ENCODE assay signal across 8 cellular contexts in genomic region chr11:64247729-64248531, GRCh38.
DNase-seq lines count a peak whose midpoint lies in the region; ATAC-seq lines count a peak whose summit lies in the region.

No MANE protein-coding gene starts in this region.

- H3K4me1 Mint-ChIP-seq in activated naive CD8-positive, alpha-beta T cell (ENCODE audit: low read depth) = peaks cover 23% of the 10 kb centered on the region
- peaks cover 25 to 68% of the 10 kb centered on the region in 2 donors for H3K4me1 Mint-ChIP-seq in stimulated activated naive B cell treated with anti-CD40 and anti-IgM and Interleukin-4, amounts not matched to agents 10 μg/mL and 1 μg/mL and 100 μg/mL, for 72 hours

- DNase-seq in NCI-H510A treated with DMSO at 0.1 percent for 48 hours (lab: John Stamatoyannopoulos, UW) (peak; percentile 72), NCI-H510A (lab: John Stamatoyannopoulos, UW) (no peak)
- no peak for DNase-seq in stimulated activated naive B cell treated with anti-CD40 and anti-IgM and Interleukin-4, amounts not matched to agents 10 μg/mL and 1 μg/mL and 100 μg/mL, for 72 hours

- H3K4me3 Mint-ChIP-seq in activated naive CD8-positive, alpha-beta T cell = peak overlapping the region; percentile 79
- peak overlapping the region; percentile 89 to 94 for H3K4me3 Mint-ChIP-seq in stimulated activated naive B cell treated with anti-CD40 and anti-IgM and Interleukin-4, amounts not matched to agents 10 μg/mL and 1 μg/mL and 100 μg/mL, for 72 hours

- no peak for ATAC-seq in stimulated activated naive B cell treated with anti-CD40 and anti-IgM and Interleukin-4, amounts not matched to agents 10 μg/mL and 1 μg/mL and 100 μg/mL, for 72 hours (replicated peaks)
- ATAC-seq in HG02981 (IDR thresholded peaks at IDR 0.05; ENCODE audit: unreplicated experiment) = no peak
- no peak for ATAC-seq in GM18502 (IDR thresholded peaks at IDR 0.05; ENCODE audit: poor library complexity, unreplicated experiment)
- ATAC-seq in activated CD4-positive, CD25-positive, alpha-beta regulatory T cell treated with anti-CD3 and anti-CD28 coated beads, Interleukin-2, amount 50 U/mL, for 24 hours = no peak

- H3K9ac ChIP-seq in iPS-18a (ENCODE audit: low read length) = peak overlapping the region; percentile 13

- H3K9me3 ChIP-seq in iPS-18a (ENCODE audit: control insufficient read depth, low read depth, low read length) = no peaks in the 10 kb centered on the region

- H3K27ac Mint-ChIP-seq in activated naive CD8-positive, alpha-beta T cell = peak overlapping the region; percentile 74
- H3K27ac Mint-ChIP-seq in stimulated activated naive B cell treated with anti-CD40 and anti-IgM and Interleukin-4, amounts not matched to agents 10 μg/mL and 1 μg/mL and 100 μg/mL, for 72 hours = peak overlapping the region; percentile 20

- H3K9me3 Mint-ChIP-seq in activated naive CD8-positive, alpha-beta T cell (ENCODE audit: low read depth) = no peaks in the 10 kb centered on the region
- H3K9me3 Mint-ChIP-seq in stimulated activated naive B cell treated with anti-CD40 and anti-IgM and Interleukin-4, amounts not matched to agents 10 μg/mL and 1 μg/mL and 100 μg/mL, for 72 hours = no peaks in the 10 kb centered on the region

- peaks cover 13% of the 10 kb centered on the region for H3K36me3 ChIP-seq in iPS-18a (ENCODE audit: control insufficient read depth, low read depth, low read length)

- H3K4me3 ChIP-seq in iPS-18a (ENCODE audit: low read length) = peak overlapping the region; percentile 94

- no peaks in the 10 kb centered on the region for H3K36me3 Mint-ChIP-seq in activated naive CD8-positive, alpha-beta T cell
- H3K36me3 Mint-ChIP-seq in stimulated activated naive B cell treated with anti-CD40 and anti-IgM and Interleukin-4, amounts not matched to agents 10 μg/mL and 1 μg/mL and 100 μg/mL, for 72 hours = peaks cover 6 to 19% of the 10 kb centered on the region in 2 donors

- no peak overlapping the region for H3K27ac ChIP-seq in iPS-18a (ENCODE audit: low read length)

- H3K27me3 ChIP-seq in iPS-18a (ENCODE audit: control insufficient read depth, insufficient read depth, low read length) = no peaks in the 10 kb centered on the region

- no peaks in the 10 kb centered on the region for H3K27me3 Mint-ChIP-seq in activated naive CD8-positive, alpha-beta T cell
- H3K27me3 Mint-ChIP-seq in stimulated activated naive B cell treated with anti-CD40 and anti-IgM and Interleukin-4, amounts not matched to agents 10 μg/mL and 1 μg/mL and 100 μg/mL, for 72 hours = no peaks in the 10 kb centered on the region

- H3K4me1 ChIP-seq in iPS-18a (ENCODE audit: control insufficient read depth, low read depth, low read length) = peaks cover 34% of the 10 kb centered on the region
